In genomic region chr1:39798859-39799769, GRCh38 we compare ENCODE assay signal across 8 cellular contexts. TPM values are rescaled to one million over a fixed set of nuclear protein-coding genes. Genes with fewer than 3 reads are reported as not detected.
DNase-seq lines count a peak whose midpoint lies in the region; ATAC-seq and TF ChIP-seq lines count a peak whose summit lies in the region.
"Not testable (repeated sequence)": the region's sequence is repeated elsewhere in the genome, so short reads cannot be mapped to it uniquely, and the experiment has no call there.

No MANE protein-coding gene starts in this region.

- H3K27ac ChIP-seq in CD4-positive, alpha-beta memory T cell (ENCODE audit: low read depth, low read length), result peak overlapping the region; percentile 57
- H3K27ac ChIP-seq in liver (ENCODE audit: low read depth in 1 of 2, low read length in 2 of 2), result not testable (repeated sequence)

- H3K27ac Mint-ChIP-seq in CD4-positive, alpha-beta memory T cell, result peak overlapping the region; percentile 84 to 97 (median 95)
- peak overlapping the region; percentile 90 for H3K27ac Mint-ChIP-seq in central memory CD8-positive, alpha-beta T cell (ENCODE audit: low read depth)

- intact Hi-C loops in CD4-positive, alpha-beta memory T cell (cut with micrococcal nuclease), result loop anchor here (2.0 kb wide), 1 partner anchor 60 kb away; the partner anchor contains the start of gene PPIE

- TF ChIP-seq CTCF in liver (IDR thresholded peaks at IDR 0.05; ENCODE audit: low read depth, low read length, missing input control), result peak; percentile 24

- 42% methylated on average over 22 of the region's 26 CpGs for WGBS in liver

- not testable (repeated sequence) for TF ChIP-seq RAD21 in liver (IDR thresholded peaks at IDR 0.05)

- not testable (repeated sequence) for H3K36me3 ChIP-seq in CD4-positive, alpha-beta memory T cell (ENCODE audit: insufficient read depth, low read length); liver (ENCODE audit: control insufficient read depth in 4 of 4, insufficient read depth in 3 of 4, low read depth in 1 of 4, low read length in 3 of 4)

- H3K4me3 Mint-ChIP-seq in CD4-positive, alpha-beta memory T cell, result peak overlapping the region; percentile 59 to 84 (median 78)
- H3K4me3 Mint-ChIP-seq in central memory CD8-positive, alpha-beta T cell, result peak overlapping the region; percentile 72

- H3K4me3 ChIP-seq in CD4-positive, alpha-beta memory T cell (ENCODE audit: low read length in 2 of 2), result peak overlapping the region in 1 of 2 donors; percentile 26
- H3K4me3 ChIP-seq in liver (ENCODE audit: low read depth in 1 of 3, low read length in 3 of 3), result not testable (repeated sequence)

- H3K27me3 Mint-ChIP-seq in CD4-positive, alpha-beta memory T cell; central memory CD8-positive, alpha-beta T cell: not testable (repeated sequence)

- POLR2A ChIA-PET in CD4-positive, alpha-beta memory T cell (lab: Charles Lee; ENCODE audit: partially characterized antibody), result interaction anchor here (0.7 to 3.8 kb wide), 13 partner anchors 11 to 772 kb away, joined by 3 to 56 read pairs (median 4); partner anchors contain the start of genes BMP8B, CAP1, HPCAL4 and PABPC4

- not testable (repeated sequence) for H3K4me1 ChIP-seq in CD4-positive, alpha-beta memory T cell (ENCODE audit: insufficient read depth, low read length); liver (ENCODE audit: control insufficient read depth in 4 of 4, insufficient read depth in 4 of 4, low read length in 3 of 4)

- not testable (repeated sequence) for H3K27me3 ChIP-seq in CD4-positive, alpha-beta memory T cell (ENCODE audit: insufficient read depth, low read length); liver (ENCODE audit: control insufficient read depth in 4 of 4, insufficient read depth in 4 of 4, low read length in 3 of 4)

- CTCF ChIA-PET in CD4-positive, alpha-beta memory T cell (lab: Charles Lee; ENCODE audit: partially characterized antibody), result interaction anchor here (0.6 to 4.0 kb wide), 20 partner anchors 10 to 701 kb away, joined by 3 to 39 read pairs (median 5); partner anchors contain the start of genes BMP8B, MYCL and PPIE

- H3K9me3 Mint-ChIP-seq in CD4-positive, alpha-beta memory T cell; central memory CD8-positive, alpha-beta T cell: not testable (repeated sequence)

- H3K9ac ChIP-seq in liver (ENCODE audit: low read depth in 1 of 2, low read length in 2 of 2), result not testable (repeated sequence)

- DNase-seq in CD4-positive, alpha-beta memory T cell, result peak; percentile 84 to 96 (median 89)
- DNase-seq in GM19240 (ENCODE audit: insufficient read length, low spot score), result peak; percentile 89
- peak; percentile 92 to 96 for DNase-seq in NCI-H526 (lab: John Stamatoyannopoulos, UW)
- peak; percentile 89 to 92 for DNase-seq in activated CD4-positive, alpha-beta T cell treated with anti-CD3 and anti-CD28 coated beads for 4 hours
- peak; percentile 54 to 91 for DNase-seq in central memory CD8-positive, alpha-beta T cell (ENCODE audit: low spot score in 2 of 2)
- peak; percentile 73 to 88 for DNase-seq in stimulated activated CD4-positive, alpha-beta T cell treated with anti-CD3 and anti-CD28 coated beads, Interleukin-4, amount 100 ng/mL, for 48 hours (ENCODE audit: low read depth in 2 of 2)

- not testable (repeated sequence) for H3K9me3 ChIP-seq in CD4-positive, alpha-beta memory T cell (ENCODE audit: control insufficient read depth in 1 of 2, low read length in 2 of 2); liver (ENCODE audit: control insufficient read depth in 4 of 4, low read length in 3 of 4)

- not testable (repeated sequence) for H3K36me3 Mint-ChIP-seq in CD4-positive, alpha-beta memory T cell; central memory CD8-positive, alpha-beta T cell (ENCODE audit: insufficient read depth)

- peak; percentile 76 for ATAC-seq in HG03108 (IDR thresholded peaks at IDR 0.05; ENCODE audit: unreplicated experiment)
- ATAC-seq in central memory CD8-positive, alpha-beta T cell (replicated peaks; ENCODE audit: extremely low read depth, poor library complexity, severe bottlenecking), result peak; percentile 99

- peaks cover 5 to 14% (median 10%) of the 10 kb centered on the region in 4 donors for H3K4me1 Mint-ChIP-seq in CD4-positive, alpha-beta memory T cell
- peaks cover 16% of the 10 kb centered on the region for H3K4me1 Mint-ChIP-seq in central memory CD8-positive, alpha-beta T cell

RNA-seq across cellular contexts. Expression of gene BMP8B, which starts 10.4 kb away (rescaled TPM):
- total RNA-seq in CD4-positive, alpha-beta memory T cell, result under 1 TPM; 0.89 to 0.99 TPM
- under 1 TPM; 0.03 to 0.07 TPM for polyA plus RNA-seq in CD4-positive, alpha-beta memory T cell
- under 1 TPM; 0.08 to 0.19 TPM for total RNA-seq in liver
- polyA plus RNA-seq in liver, result under 1 TPM; 0.17 to 0.19 TPM

RNA-seq across cellular contexts. Expression of gene OXCT2, which starts 28.0 kb away (rescaled TPM):
- total RNA-seq in CD4-positive, alpha-beta memory T cell, result under 1 TPM in 1 of 2 experiments, not detected in 1; 0.36 TPM
- polyA plus RNA-seq in CD4-positive, alpha-beta memory T cell, result not detected
- under 1 TPM; 0.14 to 0.17 TPM for total RNA-seq in liver
- under 1 TPM; 0.11 to 0.47 TPM for polyA plus RNA-seq in liver
